In the genomic region with DNA sequence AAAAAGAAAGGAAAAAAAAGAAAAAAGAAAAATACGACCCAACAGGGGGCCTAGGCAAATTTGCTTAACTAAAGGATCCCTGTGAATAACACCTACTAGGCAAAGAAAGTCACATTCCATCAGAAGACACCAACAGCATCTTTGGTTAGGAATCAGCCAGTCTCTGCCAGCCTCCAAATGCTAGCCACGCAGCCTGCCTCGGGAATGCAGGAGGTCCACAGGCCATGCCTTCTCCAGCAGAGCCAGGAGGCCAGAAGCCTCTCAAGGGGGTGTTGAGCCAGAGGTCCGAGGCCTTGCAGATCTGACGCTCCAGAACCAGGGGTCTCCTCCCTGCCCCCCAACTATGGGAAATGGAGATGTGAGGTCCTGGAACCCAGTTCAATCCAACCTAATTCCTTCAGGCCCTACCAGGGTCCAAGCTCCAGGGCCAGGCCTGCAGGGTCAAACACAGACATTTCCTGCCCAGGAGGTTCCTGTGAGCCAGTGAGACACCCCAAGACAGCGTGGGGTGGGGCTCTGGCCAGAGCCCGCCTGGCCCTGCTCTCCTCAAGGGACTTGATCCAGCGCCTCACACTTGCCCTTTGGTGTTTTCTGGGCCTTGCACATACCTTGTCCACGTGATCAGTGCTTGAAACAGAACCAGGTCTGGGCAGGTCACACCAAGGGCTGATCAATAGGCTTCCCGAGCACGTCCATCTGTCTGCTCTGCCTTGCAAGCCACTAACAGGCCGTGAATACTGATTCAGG, we compare ENCODE assay signal across 1 cellular context.
TF ChIP-seq lines count a peak whose summit lies in the region.

No MANE protein-coding gene starts in this region.

TF ChIP-seq in GM12878, 131 proteins besides CTCF, POLR2A, EP300 and RAD21:
- TF ChIP-seq KDM1A (IDR thresholded peaks at IDR 0.05; ENCODE audit: borderline replicate concordance), result no peak
- TF ChIP-seq USF1 (IDR thresholded peaks at IDR 0.05; ENCODE audit: borderline replicate concordance, extremely low read length, insufficient read depth, low read depth, low read length), result peak; percentile 9
